Comparison of ENCODE assay signal across 1 cellular context in the genomic region with DNA sequence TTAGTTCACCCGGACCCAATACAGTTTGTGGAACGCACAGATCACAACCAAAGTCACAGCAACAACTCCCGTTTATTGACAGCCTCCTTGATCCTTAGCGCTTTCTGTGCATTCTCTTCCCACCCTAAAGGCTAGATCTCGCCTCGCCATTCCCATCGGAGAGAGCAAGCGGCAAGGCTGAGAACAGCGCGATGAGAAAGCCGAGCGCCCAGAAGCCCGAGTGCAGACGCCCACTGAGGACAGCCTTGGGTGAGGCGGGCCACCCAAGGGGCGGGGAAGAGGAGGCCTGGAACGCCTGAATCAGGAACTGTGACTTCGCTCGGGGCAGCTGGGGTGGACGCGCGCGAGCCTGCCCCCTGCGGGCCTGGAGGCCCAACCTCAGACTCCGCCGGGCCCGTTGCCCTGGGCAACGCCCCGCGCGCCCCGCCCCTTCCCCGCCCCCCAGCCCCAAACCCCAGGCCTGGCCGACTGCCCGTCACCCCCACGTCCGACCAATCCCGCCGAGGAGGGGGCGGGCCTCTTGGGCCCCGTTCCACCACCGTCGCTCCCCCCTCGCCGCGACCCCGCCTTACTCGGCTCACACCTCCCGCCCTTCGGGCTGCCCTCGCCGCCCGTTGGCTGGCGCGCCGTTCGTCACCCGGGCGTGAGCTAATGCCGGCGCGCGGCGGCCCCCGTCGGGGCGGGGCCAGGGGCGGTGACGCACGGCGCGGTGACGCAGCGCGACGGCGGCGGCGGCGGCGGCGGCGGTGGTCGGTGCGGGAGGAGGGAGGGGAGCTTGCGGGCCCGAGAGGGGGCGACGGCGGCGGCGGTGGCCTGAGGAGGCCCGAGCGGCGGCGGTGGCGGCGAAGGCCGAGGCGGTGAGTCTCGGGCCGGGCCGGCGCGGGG.
TF ChIP-seq lines count a peak whose summit lies in the region.

A gene with protein sequence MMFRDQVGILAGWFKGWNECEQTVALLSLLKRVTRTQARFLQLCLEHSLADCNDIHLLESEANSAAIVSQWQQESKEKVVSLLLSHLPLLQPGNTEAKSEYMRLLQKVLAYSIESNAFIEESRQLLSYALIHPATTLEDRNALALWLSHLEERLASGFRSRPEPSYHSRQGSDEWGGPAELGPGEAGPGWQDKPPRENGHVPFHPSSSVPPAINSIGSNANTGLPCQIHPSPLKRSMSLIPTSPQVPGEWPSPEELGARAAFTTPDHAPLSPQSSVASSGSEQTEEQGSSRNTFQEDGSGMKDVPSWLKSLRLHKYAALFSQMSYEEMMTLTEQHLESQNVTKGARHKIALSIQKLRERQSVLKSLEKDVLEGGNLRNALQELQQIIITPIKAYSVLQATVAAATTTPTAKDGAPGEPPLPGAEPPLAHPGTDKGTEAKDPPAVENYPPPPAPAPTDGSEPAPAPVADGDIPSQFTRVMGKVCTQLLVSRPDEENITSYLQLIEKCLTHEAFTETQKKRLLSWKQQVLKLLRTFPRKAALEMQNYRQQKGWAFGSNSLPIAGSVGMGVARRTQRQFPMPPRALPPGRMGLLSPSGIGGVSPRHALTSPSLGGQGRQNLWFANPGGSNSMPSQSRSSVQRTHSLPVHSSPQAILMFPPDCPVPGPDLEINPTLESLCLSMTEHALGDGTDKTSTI (plus strand): TSS at position 702 of the 885 bp plus-strand sequence. CDS start 14,473 bp downstream, outside the sequence.

TF ChIP-seq in K562, 482 proteins besides CTCF, POLR2A, EP300 and RAD21 (continued from another document and continues in another):
- TF ChIP-seq RHOXF2B (CRISPR knock-in tag; conservative IDR thresholded peaks at IDR 0.05), result no peak
- peak; percentile 69; the same call in 1 of the 2 replicates for TF ChIP-seq NR2C2 (CRISPR knock-in tag; IDR thresholded peaks at IDR 0.05)
- TF ChIP-seq NR2C2 (tag; IDR thresholded peaks at IDR 0.05), result peak; percentile 75; the same call in 1 of the 2 replicates
- TF ChIP-seq, protein P1, sequence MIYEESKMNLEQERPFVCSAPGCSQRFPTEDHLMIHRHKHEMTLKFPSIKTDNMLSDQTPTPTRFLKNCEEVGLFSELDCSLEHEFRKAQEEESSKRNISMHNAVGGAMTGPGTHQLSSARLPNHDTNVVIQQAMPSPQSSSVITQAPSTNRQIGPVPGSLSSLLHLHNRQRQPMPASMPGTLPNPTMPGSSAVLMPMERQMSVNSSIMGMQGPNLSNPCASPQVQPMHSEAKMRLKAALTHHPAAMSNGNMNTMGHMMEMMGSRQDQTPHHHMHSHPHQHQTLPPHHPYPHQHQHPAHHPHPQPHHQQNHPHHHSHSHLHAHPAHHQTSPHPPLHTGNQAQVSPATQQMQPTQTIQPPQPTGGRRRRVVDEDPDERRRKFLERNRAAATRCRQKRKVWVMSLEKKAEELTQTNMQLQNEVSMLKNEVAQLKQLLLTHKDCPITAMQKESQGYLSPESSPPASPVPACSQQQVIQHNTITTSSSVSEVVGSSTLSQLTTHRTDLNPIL (CRISPR knock-in tag; IDR thresholded peaks at IDR 0.05), result no peak
- TF ChIP-seq, protein P2, sequence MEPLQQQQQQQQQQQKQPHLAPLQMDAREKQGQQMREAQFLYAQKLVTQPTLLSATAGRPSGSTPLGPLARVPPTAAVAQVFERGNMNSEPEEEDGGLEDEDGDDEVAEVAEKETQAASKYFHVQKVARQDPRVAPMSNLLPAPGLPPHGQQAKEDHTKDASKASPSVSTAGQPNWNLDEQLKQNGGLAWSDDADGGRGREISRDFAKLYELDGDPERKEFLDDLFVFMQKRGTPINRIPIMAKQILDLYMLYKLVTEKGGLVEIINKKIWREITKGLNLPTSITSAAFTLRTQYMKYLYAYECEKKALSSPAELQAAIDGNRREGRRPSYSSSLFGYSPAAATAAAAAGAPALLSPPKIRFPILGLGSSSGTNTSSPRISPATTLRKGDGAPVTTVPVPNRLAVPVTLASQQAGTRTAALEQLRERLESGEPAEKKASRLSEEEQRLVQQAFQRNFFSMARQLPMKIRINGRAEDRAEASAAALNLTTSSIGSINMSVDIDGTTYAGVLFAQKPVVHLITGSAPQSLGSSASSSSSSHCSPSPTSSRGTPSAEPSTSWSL (CRISPR knock-in tag; IDR thresholded peaks at IDR 0.05; ENCODE audit: borderline replicate concordance), result no peak
- TF ChIP-seq KDM4B (IDR thresholded peaks at IDR 0.05; ENCODE audit: borderline replicate concordance in 2 of 2, low read depth in 1 of 2), result peak in 1 of 2 experiments; percentile 87; a peak in 2 of 4 replicates
- TF ChIP-seq SOX6 (IDR thresholded peaks at IDR 0.05), result peak; percentile 59; the same call in 1 of the 2 replicates
- no peak for TF ChIP-seq ZNF143 (CRISPR knock-in tag; IDR thresholded peaks at IDR 0.05)
- no peak for TF ChIP-seq PPARD (CRISPR knock-in tag; IDR thresholded peaks at IDR 0.05)
- no peak for TF ChIP-seq PHF21A (IDR thresholded peaks at IDR 0.05; ENCODE audit: borderline replicate concordance, low read depth)
- TF ChIP-seq, protein P3, sequence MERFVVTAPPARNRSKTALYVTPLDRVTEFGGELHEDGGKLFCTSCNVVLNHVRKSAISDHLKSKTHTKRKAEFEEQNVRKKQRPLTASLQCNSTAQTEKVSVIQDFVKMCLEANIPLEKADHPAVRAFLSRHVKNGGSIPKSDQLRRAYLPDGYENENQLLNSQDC (CRISPR knock-in tag; IDR thresholded peaks at IDR 0.05), result no peak
- TF ChIP-seq HDAC1 (IDR thresholded peaks at IDR 0.05), result peak in 1 of 2 experiments; percentile 80; a peak in 1 of 4 replicates
- no peak for TF ChIP-seq KDM2B (CRISPR knock-in tag; IDR thresholded peaks at IDR 0.05)
- no peak for TF ChIP-seq ZNF175 (CRISPR knock-in tag; IDR thresholded peaks at IDR 0.05; ENCODE audit: low read depth)
- no peak for TF ChIP-seq ZKSCAN8 (CRISPR knock-in tag; IDR thresholded peaks at IDR 0.05)
- TF ChIP-seq ZNF644 (tag; IDR thresholded peaks at IDR 0.05; ENCODE audit: low read depth), result no peak
- TF ChIP-seq YY1 (IDR thresholded peaks at IDR 0.05; ENCODE audit: borderline replicate concordance in 1 of 3, control insufficient read depth in 1 of 3, extremely low read depth in 1 of 3, insufficient read depth in 3 of 3, insufficient read length in 1 of 3, insufficient replicate concordance in 2 of 3, low read depth in 1 of 3, low read length in 2 of 3), result peak in 2 of 3 experiments; percentile 63 to 69
- peak; percentile 99 for TF ChIP-seq GABPB1 (CRISPR knock-in tag; IDR thresholded peaks at IDR 0.05)
- 0 out of 2 replicates have a peak, but pooled peaks have one; percentile 59 for TF ChIP-seq BMI1 (IDR thresholded peaks at IDR 0.05; ENCODE audit: low read length)
- peak; percentile 88 for TF ChIP-seq RBFOX2 (IDR thresholded peaks at IDR 0.05; ENCODE audit: low read depth, low read length)
- TF ChIP-seq RCOR1 (IDR thresholded peaks at IDR 0.05; ENCODE audit: borderline replicate concordance in 1 of 2, low read depth in 2 of 2, low read length in 2 of 2), result peak in 1 of 2 experiments; percentile 78; a peak in 1 of 4 replicates
- TF ChIP-seq WHSC1 (IDR thresholded peaks at IDR 0.05; ENCODE audit: low read length), result no peak
- no peak for TF ChIP-seq U2AF1 (optimal IDR thresholded peaks at IDR 0.05; ENCODE audit: low read depth, low read length)
- TF ChIP-seq, protein P4, sequence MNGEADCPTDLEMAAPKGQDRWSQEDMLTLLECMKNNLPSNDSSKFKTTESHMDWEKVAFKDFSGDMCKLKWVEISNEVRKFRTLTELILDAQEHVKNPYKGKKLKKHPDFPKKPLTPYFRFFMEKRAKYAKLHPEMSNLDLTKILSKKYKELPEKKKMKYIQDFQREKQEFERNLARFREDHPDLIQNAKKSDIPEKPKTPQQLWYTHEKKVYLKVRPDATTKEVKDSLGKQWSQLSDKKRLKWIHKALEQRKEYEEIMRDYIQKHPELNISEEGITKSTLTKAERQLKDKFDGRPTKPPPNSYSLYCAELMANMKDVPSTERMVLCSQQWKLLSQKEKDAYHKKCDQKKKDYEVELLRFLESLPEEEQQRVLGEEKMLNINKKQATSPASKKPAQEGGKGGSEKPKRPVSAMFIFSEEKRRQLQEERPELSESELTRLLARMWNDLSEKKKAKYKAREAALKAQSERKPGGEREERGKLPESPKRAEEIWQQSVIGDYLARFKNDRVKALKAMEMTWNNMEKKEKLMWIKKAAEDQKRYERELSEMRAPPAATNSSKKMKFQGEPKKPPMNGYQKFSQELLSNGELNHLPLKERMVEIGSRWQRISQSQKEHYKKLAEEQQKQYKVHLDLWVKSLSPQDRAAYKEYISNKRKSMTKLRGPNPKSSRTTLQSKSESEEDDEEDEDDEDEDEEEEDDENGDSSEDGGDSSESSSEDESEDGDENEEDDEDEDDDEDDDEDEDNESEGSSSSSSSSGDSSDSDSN (IDR thresholded peaks at IDR 0.05; ENCODE audit: borderline replicate concordance in 1 of 2, low read depth in 2 of 2, low read length in 2 of 2), result 0 out of 4 replicates have a peak, but pooled peaks have one; percentile 58 to 64
- peak; percentile 52; the same call in 1 of the 2 replicates for TF ChIP-seq ARID1B (IDR thresholded peaks at IDR 0.05)
- TF ChIP-seq, protein P5, sequence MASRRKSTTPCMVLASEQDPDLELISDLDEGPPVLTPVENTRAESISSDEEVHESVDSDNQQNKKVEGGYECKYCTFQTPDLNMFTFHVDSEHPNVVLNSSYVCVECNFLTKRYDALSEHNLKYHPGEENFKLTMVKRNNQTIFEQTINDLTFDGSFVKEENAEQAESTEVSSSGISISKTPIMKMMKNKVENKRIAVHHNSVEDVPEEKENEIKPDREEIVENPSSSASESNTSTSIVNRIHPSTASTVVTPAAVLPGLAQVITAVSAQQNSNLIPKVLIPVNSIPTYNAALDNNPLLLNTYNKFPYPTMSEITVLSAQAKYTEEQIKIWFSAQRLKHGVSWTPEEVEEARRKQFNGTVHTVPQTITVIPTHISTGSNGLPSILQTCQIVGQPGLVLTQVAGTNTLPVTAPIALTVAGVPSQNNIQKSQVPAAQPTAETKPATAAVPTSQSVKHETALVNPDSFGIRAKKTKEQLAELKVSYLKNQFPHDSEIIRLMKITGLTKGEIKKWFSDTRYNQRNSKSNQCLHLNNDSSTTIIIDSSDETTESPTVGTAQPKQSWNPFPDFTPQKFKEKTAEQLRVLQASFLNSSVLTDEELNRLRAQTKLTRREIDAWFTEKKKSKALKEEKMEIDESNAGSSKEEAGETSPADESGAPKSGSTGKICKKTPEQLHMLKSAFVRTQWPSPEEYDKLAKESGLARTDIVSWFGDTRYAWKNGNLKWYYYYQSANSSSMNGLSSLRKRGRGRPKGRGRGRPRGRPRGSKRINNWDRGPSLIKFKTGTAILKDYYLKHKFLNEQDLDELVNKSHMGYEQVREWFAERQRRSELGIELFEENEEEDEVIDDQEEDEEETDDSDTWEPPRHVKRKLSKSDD (conservative IDR thresholded peaks at IDR 0.05; ENCODE audit: low read length), result no peak; the same call in 1 of the 2 replicates
- peak; percentile 80 for TF ChIP-seq HCFC1 (IDR thresholded peaks at IDR 0.05; ENCODE audit: low read depth, low read length)
- TF ChIP-seq, protein P6, sequence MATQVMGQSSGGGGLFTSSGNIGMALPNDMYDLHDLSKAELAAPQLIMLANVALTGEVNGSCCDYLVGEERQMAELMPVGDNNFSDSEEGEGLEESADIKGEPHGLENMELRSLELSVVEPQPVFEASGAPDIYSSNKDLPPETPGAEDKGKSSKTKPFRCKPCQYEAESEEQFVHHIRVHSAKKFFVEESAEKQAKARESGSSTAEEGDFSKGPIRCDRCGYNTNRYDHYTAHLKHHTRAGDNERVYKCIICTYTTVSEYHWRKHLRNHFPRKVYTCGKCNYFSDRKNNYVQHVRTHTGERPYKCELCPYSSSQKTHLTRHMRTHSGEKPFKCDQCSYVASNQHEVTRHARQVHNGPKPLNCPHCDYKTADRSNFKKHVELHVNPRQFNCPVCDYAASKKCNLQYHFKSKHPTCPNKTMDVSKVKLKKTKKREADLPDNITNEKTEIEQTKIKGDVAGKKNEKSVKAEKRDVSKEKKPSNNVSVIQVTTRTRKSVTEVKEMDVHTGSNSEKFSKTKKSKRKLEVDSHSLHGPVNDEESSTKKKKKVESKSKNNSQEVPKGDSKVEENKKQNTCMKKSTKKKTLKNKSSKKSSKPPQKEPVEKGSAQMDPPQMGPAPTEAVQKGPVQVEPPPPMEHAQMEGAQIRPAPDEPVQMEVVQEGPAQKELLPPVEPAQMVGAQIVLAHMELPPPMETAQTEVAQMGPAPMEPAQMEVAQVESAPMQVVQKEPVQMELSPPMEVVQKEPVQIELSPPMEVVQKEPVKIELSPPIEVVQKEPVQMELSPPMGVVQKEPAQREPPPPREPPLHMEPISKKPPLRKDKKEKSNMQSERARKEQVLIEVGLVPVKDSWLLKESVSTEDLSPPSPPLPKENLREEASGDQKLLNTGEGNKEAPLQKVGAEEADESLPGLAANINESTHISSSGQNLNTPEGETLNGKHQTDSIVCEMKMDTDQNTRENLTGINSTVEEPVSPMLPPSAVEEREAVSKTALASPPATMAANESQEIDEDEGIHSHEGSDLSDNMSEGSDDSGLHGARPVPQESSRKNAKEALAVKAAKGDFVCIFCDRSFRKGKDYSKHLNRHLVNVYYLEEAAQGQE (CRISPR knock-in tag; IDR thresholded peaks at IDR 0.05; ENCODE audit: low read depth), result no peak
- peak; percentile 88 for TF ChIP-seq RFX1 (IDR thresholded peaks at IDR 0.05)
- peak; percentile 91 for TF ChIP-seq MTA3 (IDR thresholded peaks at IDR 0.05; ENCODE audit: borderline replicate concordance)
- no peak for TF ChIP-seq DIDO1 (tag; IDR thresholded peaks at IDR 0.05; ENCODE audit: low read depth)
- TF ChIP-seq ZNF324 (CRISPR knock-in tag; IDR thresholded peaks at IDR 0.05), result no peak
- TF ChIP-seq, protein P7, sequence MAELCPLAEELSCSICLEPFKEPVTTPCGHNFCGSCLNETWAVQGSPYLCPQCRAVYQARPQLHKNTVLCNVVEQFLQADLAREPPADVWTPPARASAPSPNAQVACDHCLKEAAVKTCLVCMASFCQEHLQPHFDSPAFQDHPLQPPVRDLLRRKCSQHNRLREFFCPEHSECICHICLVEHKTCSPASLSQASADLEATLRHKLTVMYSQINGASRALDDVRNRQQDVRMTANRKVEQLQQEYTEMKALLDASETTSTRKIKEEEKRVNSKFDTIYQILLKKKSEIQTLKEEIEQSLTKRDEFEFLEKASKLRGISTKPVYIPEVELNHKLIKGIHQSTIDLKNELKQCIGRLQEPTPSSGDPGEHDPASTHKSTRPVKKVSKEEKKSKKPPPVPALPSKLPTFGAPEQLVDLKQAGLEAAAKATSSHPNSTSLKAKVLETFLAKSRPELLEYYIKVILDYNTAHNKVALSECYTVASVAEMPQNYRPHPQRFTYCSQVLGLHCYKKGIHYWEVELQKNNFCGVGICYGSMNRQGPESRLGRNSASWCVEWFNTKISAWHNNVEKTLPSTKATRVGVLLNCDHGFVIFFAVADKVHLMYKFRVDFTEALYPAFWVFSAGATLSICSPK (IDR thresholded peaks at IDR 0.05; ENCODE audit: borderline replicate concordance), result no peak
- TF ChIP-seq, protein P8, sequence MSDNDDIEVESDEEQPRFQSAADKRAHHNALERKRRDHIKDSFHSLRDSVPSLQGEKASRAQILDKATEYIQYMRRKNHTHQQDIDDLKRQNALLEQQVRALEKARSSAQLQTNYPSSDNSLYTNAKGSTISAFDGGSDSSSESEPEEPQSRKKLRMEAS (CRISPR knock-in tag; IDR thresholded peaks at IDR 0.05), result peak; percentile 61
- no peak for TF ChIP-seq NCOA1 (IDR thresholded peaks at IDR 0.05; ENCODE audit: low read depth)
- no peak for TF ChIP-seq SMAD3 (CRISPR knock-in tag; conservative IDR thresholded peaks at IDR 0.05)
- TF ChIP-seq, protein P9, sequence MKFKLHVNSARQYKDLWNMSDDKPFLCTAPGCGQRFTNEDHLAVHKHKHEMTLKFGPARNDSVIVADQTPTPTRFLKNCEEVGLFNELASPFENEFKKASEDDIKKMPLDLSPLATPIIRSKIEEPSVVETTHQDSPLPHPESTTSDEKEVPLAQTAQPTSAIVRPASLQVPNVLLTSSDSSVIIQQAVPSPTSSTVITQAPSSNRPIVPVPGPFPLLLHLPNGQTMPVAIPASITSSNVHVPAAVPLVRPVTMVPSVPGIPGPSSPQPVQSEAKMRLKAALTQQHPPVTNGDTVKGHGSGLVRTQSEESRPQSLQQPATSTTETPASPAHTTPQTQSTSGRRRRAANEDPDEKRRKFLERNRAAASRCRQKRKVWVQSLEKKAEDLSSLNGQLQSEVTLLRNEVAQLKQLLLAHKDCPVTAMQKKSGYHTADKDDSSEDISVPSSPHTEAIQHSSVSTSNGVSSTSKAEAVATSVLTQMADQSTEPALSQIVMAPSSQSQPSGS (CRISPR knock-in tag; IDR thresholded peaks at IDR 0.05), result no peak
- no peak for TF ChIP-seq PHB2 (IDR thresholded peaks at IDR 0.05; ENCODE audit: low read depth)
